22 cellular contexts compared by ENCODE assay signal in genomic region chr7:116405810-116406209, GRCh38.
"Had no signal": no experiment of that assay in that cellular context is flagged by ENCODE, and none has a peak within 500 bp of the region (broad histone marks: within the 10 kb centered on the region; RNA-seq: fewer than 3 reads in every experiment).

No MANE protein-coding gene starts in this region.

- H3K9ac ChIP-seq: neural progenitor cell had no signal

- ATAC-seq: gastrocnemius medialis; left cardiac atrium; left lung; mucosa of descending colon; naive thymus-derived CD4-positive, alpha-beta T cell; sciatic nerve; stimulated activated effector memory CD8-positive, alpha-beta T cell treated with anti-CD3 and anti-CD28 coated beads, Interleukin-12 subunit alpha, Interleukin-12 subunit beta, amount 100 ng/mL, for 72 hours had no signal

- H3K4me1 ChIP-seq: left lung, neural progenitor cell, prostate gland, thyroid gland had no signal

- H3K27me3 ChIP-seq: gastrocnemius medialis, left lung, neural progenitor cell, right atrium auricular region, stomach, thyroid gland, vagina had no signal

- H3K4me2 ChIP-seq: neural progenitor cell had no signal

- H3K27ac ChIP-seq: coronary artery, gastrocnemius medialis, left lung, neural progenitor cell, prostate gland, right atrium auricular region, stomach, thyroid gland, vagina had no signal

- H3K9me3 ChIP-seq: gastrocnemius medialis, left lung, mucosa of descending colon, prostate gland, right atrium auricular region, stomach, thyroid gland, vagina had no signal

- H2AFZ ChIP-seq: neural progenitor cell had no signal

- H3K36me3 ChIP-seq: gastrocnemius medialis, left lung, neural progenitor cell, prostate gland, right atrium auricular region, stomach, thyroid gland, vagina had no signal

- H3K4me3 ChIP-seq: coronary artery, gastrocnemius medialis, left lung, mucosa of descending colon, neural progenitor cell, prostate gland, right atrium auricular region, stomach, thyroid gland, vagina had no signal

- DNase-seq: dermis blood vessel endothelial cell; effector memory CD4-positive, alpha-beta T cell; gastrocnemius medialis; head of caudate nucleus; left cardiac atrium; left lung; mesenchymal stem cell; mucosa of descending colon; naive thymus-derived CD4-positive, alpha-beta T cell; stimulated activated CD4-positive, alpha-beta T cell treated with anti-CD3 and anti-CD28 coated beads, Interleukin-2, amount 100 ng/mL, for 24 hours; stimulated activated CD4-positive, alpha-beta T cell treated with anti-CD3 and anti-CD28 coated beads, Interleukin-4, amount 100 ng/mL, for 24 hours; stimulated activated naive CD4-positive, alpha-beta T cell treated with Interleukin-2 at 50 U/mL for 16 hours; stomach; thyroid gland; trophoblast cell had no signal
